Comparison of ENCODE assay signal across 12 cellular contexts in genomic region chr9:35163413-35163812, GRCh38. TPM values are rescaled to one million over a fixed set of nuclear protein-coding genes. Genes with fewer than 3 reads are reported as not detected.
DNase-seq lines count a peak whose midpoint lies in the region; ATAC-seq and TF ChIP-seq lines count a peak whose summit lies in the region.
"Had no signal": no experiment of that assay in that cellular context is flagged by ENCODE, and none has a peak within 500 bp of the region (broad histone marks: within the 10 kb centered on the region; RNA-seq: fewer than 3 reads in every experiment).

No MANE protein-coding gene starts in this region.

- no peaks in the 10 kb centered on the region for H3K36me3 ChIP-seq in lower lobe of right lung
- H3K36me3 ChIP-seq in aorta (ENCODE audit: control insufficient read depth in 1 of 2, insufficient read depth in 2 of 2, low read length in 1 of 2): no peaks in the 10 kb centered on the region

- no peaks in the 10 kb centered on the region for H3K27me3 ChIP-seq in lower lobe of right lung (ENCODE audit: low read depth)
- no peaks in the 10 kb centered on the region for H3K27me3 ChIP-seq in aorta (ENCODE audit: control insufficient read depth in 1 of 2, insufficient read depth in 2 of 2, low read length in 1 of 2)

- peaks cover 27% of the 10 kb centered on the region for H3K4me1 ChIP-seq in lower lobe of right lung
- H3K4me1 ChIP-seq in aorta (ENCODE audit: control insufficient read depth in 1 of 2, insufficient read depth in 2 of 2, low read length in 2 of 2): no peaks in the 10 kb centered on the region

- TF ChIP-seq CTCF in lower lobe of right lung (IDR thresholded peaks at IDR 0.05) (no peak), GM13977 (IDR thresholded peaks at IDR 0.05; ENCODE audit: extremely low read depth, insufficient read depth, missing control alignments) (no peak)

- H3K4me3 Mint-ChIP-seq in activated naive CD4-positive, alpha-beta T cell treated with anti-CD3 and anti-CD28 coated beads, Interleukin-2, amount 50 U/mL, for 24 hours: peak overlapping the region; percentile 93
- H3K4me3 Mint-ChIP-seq in activated naive CD4-positive, alpha-beta T cell treated with anti-CD3 and anti-CD28 coated beads, Interleukin-2, amount 10 ng/mL, durations not matched to agents 7 days and 5 days: no peak overlapping the region

- H3K9me3 ChIP-seq in lower lobe of right lung: no peaks in the 10 kb centered on the region
- no peaks in the 10 kb centered on the region for H3K9me3 ChIP-seq in aorta (ENCODE audit: control insufficient read depth, low read length)

- no peak for DNase-seq in activated naive CD4-positive, alpha-beta T cell treated with anti-CD3 and anti-CD28 coated beads, Interleukin-2, amount 10 ng/mL, durations not matched to agents 7 days and 5 days
- DNase-seq in cerebellar cortex (ENCODE audit: low spot score) (peak; percentile 48), lower lobe of right lung (no peak), superior temporal gyrus (ENCODE audit: extremely low spot score) (peak; percentile 30), GM13977 (ENCODE audit: low spot score) (no peak), aorta (no peak), GDM1 (lab: John Stamatoyannopoulos, UW) (no peak)
- DNase-seq: activated CD4-positive, alpha-beta T cell treated with anti-CD3 and anti-CD28 coated beads, Interleukin-2, amount 50 U/mL, for 1 hour; activated naive CD8-positive, alpha-beta T cell treated with anti-CD3 and anti-CD28 coated beads, Interleukin-2, amount 10 ng/mL, durations not matched to agents 7 days and 5 days; Karpas-422; Right ventricle myocardium superior had no signal

- WGBS in aorta, 2 donors: 46 to 53% methylated on average over 3 of the region's 3 CpGs

- no peaks in the 10 kb centered on the region for H3K27me3 Mint-ChIP-seq in activated naive CD4-positive, alpha-beta T cell treated with anti-CD3 and anti-CD28 coated beads, Interleukin-2, amount 50 U/mL, for 24 hours
- peaks cover 29% of the 10 kb centered on the region for H3K27me3 Mint-ChIP-seq in activated naive CD4-positive, alpha-beta T cell treated with anti-CD3 and anti-CD28 coated beads, Interleukin-2, amount 10 ng/mL, durations not matched to agents 7 days and 5 days

- H3K4me3 ChIP-seq in lower lobe of right lung: peak overlapping the region; percentile 76
- peak overlapping the region in 1 of 2 donors; percentile 52 for H3K4me3 ChIP-seq in aorta (ENCODE audit: low read length in 2 of 2)

- no peak overlapping the region for H3K27ac Mint-ChIP-seq in activated naive CD4-positive, alpha-beta T cell treated with anti-CD3 and anti-CD28 coated beads, Interleukin-2, amount 50 U/mL, for 24 hours
- H3K27ac Mint-ChIP-seq in activated naive CD4-positive, alpha-beta T cell treated with anti-CD3 and anti-CD28 coated beads, Interleukin-2, amount 10 ng/mL, durations not matched to agents 7 days and 5 days: no peak overlapping the region
- H3K27ac Mint-ChIP-seq: activated naive CD8-positive, alpha-beta T cell treated with anti-CD3 and anti-CD28 coated beads, Interleukin-2, amount 10 ng/mL, durations not matched to agents 7 days and 5 days had no signal

- no peaks in the 10 kb centered on the region for H3K9me3 Mint-ChIP-seq in activated naive CD4-positive, alpha-beta T cell treated with anti-CD3 and anti-CD28 coated beads, Interleukin-2, amount 50 U/mL, for 24 hours
- peaks cover 6% of the 10 kb centered on the region for H3K9me3 Mint-ChIP-seq in activated naive CD4-positive, alpha-beta T cell treated with anti-CD3 and anti-CD28 coated beads, Interleukin-2, amount 10 ng/mL, durations not matched to agents 7 days and 5 days
- H3K9me3 Mint-ChIP-seq: activated naive CD8-positive, alpha-beta T cell treated with anti-CD3 and anti-CD28 coated beads, Interleukin-2, amount 10 ng/mL, durations not matched to agents 7 days and 5 days had no signal

- intact Hi-C loops in lower lobe of right lung (cut with DNase I) (no loop called here), aorta (cut with DNase I) (loop anchor here in 1 of 2 donors (5.0 kb wide), 1 partner anchor 46 kb away; the partner anchor contains the start of gene ATOSB)

- CTCF ChIA-PET in activated naive CD4-positive, alpha-beta T cell treated with anti-CD3 and anti-CD28 coated beads, Interleukin-2, amount 10 ng/mL, durations not matched to agents 7 days and 5 days (lab: Charles Lee): interaction anchor here (1.5 kb wide), 1 partner anchor 96 kb away, joined by 3 read pairs; no protein-coding TSS in a partner anchor

- H3K27ac ChIP-seq in lower lobe of right lung: no peak overlapping the region
- H3K27ac ChIP-seq in aorta (ENCODE audit: low read depth in 1 of 2, low read length in 2 of 2): no peak overlapping the region

- in situ Hi-C loops in GM13977 (cut with MboI; ENCODE audit: low pct_unique_long_range_greater_than_20kb, low sequenced_read_pairs, unreplicated experiment): no loop called here

- H3K36me3 Mint-ChIP-seq in activated naive CD4-positive, alpha-beta T cell treated with anti-CD3 and anti-CD28 coated beads, Interleukin-2, amount 50 U/mL, for 24 hours: no peaks in the 10 kb centered on the region
- H3K36me3 Mint-ChIP-seq in activated naive CD4-positive, alpha-beta T cell treated with anti-CD3 and anti-CD28 coated beads, Interleukin-2, amount 10 ng/mL, durations not matched to agents 7 days and 5 days: no peaks in the 10 kb centered on the region
- H3K36me3 Mint-ChIP-seq: activated naive CD8-positive, alpha-beta T cell treated with anti-CD3 and anti-CD28 coated beads, Interleukin-2, amount 10 ng/mL, durations not matched to agents 7 days and 5 days had no signal

- ATAC-seq in lower lobe of right lung: no peak
- no peak for ATAC-seq in aorta (ENCODE audit: low FRiP score)

- H3K4me1 Mint-ChIP-seq in activated naive CD4-positive, alpha-beta T cell treated with anti-CD3 and anti-CD28 coated beads, Interleukin-2, amount 50 U/mL, for 24 hours: peaks cover 30% of the 10 kb centered on the region
- H3K4me1 Mint-ChIP-seq in activated naive CD4-positive, alpha-beta T cell treated with anti-CD3 and anti-CD28 coated beads, Interleukin-2, amount 10 ng/mL, durations not matched to agents 7 days and 5 days: peaks cover 29% of the 10 kb centered on the region

RNA-seq across cellular contexts. Expression of gene UNC13B, which starts 1.6 kb away (rescaled TPM):
- total RNA-seq in lower lobe of right lung: 87.9 TPM
- total RNA-seq in aorta: 10 to 100 TPM; 30.6 to 33.7 TPM
- polyA plus RNA-seq in aorta: 10 to 100 TPM in 1 of 2 donors, 1 to 10 TPM in 1; 8.0 to 30.0 TPM

RNA-seq across cellular contexts. Expression of gene ATOSB, which starts 47.8 kb away (rescaled TPM):
- total RNA-seq in lower lobe of right lung (20.3 TPM), aorta (10 to 100 TPM; 25.4 to 29.6 TPM)
- 10 to 100 TPM; 11.8 to 34.0 TPM for polyA plus RNA-seq in aorta

Comparison
In these comparisons a context has a peak if more than half of its experiments do, and no peak if none do; other contexts are left out.
1. DNase-seq: peak in cerebellar cortex (single experiment) and superior temporal gyrus (single experiment); none in activated naive CD4-positive, alpha-beta T cell treated with anti-CD3 and anti-CD28 coated beads, Interleukin-2, amount 10 ng/mL, durations not matched to agents 7 days and 5 days (single experiment), lower lobe of right lung (single experiment), GM13977 (single experiment), aorta (0 of 2) and GDM1 (single experiment).